ENCODE assay signal across 8 cellular contexts in the genomic region with DNA sequence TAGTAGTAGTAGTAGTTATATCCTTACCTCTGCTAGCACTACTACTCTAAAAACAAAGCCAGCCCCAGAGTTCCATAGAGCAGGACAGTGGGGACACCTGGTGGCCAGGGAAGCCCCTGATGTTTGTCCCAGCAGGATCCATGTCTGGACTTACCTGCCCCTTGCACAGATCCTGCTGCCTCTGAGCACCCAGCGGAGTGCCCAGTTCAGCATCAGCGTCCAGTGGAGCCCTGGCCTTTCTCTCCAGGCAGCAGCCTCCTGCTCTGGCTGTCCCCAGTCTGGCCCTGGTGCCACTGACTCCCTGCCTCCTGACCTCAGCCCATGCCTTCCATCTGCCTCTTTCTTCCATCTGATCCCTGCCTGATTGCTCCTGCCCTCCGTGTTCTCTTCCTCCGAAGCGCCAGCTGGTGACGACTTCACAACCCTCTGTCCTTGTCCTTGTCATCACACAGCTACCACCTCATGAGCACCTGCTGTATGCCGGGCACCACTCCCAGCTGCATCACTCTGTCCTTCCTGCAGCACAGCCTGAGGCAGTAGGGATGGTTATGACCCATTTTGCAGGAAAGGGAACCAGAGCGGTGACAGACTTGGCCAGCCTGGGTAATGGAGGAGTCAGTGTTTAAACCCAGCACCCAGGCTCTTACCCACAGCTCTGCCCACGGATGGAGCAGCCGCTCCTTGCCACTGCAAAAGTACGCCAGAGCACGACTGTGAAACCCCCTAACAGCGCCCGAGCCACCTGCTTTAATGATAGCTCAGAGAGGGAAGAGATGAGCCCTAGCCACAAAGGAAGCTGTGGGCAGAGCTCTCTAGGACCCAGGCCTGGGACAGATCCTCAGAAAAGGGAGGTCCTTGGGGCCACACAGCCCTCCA. TPM values are rescaled to one million over a fixed set of nuclear protein-coding genes. Genes with fewer than 3 reads are reported as not detected.
DNase-seq lines count a peak whose midpoint lies in the region; ATAC-seq and TF ChIP-seq lines count a peak whose summit lies in the region.

No MANE protein-coding gene starts in this region.

- H3K27ac Mint-ChIP-seq in T-cell = no peak overlapping the region

- in situ Hi-C loops in astrocyte of the cerebellum (cut with HindIII; ENCODE audit: low sequenced_read_pairs) = no loop called here

- peaks cover 4 to 6% of the 10 kb centered on the region in 2 donors for H3K27me3 Mint-ChIP-seq in T-cell

- H3K9me3 Mint-ChIP-seq in T-cell = no peaks in the 10 kb centered on the region

- peak; percentile 63 for DNase-seq in DMS53 treated with DMSO at 0.1 percent for 48 hours (lab: John Stamatoyannopoulos, UW; ENCODE audit: unreplicated experiment)
- DNase-seq in NAMALWA (ENCODE audit: low spot score) = peak; percentile 55
- DNase-seq in T-cell = peak in 32 of 34 experiments; percentile 31 to 75 (median 56)
- peak; percentile 36 for DNase-seq in astrocyte of the cerebellum (ENCODE audit: low read depth)
- peak; percentile 53 for DNase-seq in inferior parietal cortex (ENCODE audit: extremely low spot score)
- peak; percentile 45 to 51 for DNase-seq in stimulated activated CD4-positive, alpha-beta T cell treated with anti-CD3 and anti-CD28 coated beads, Interleukin-2, amount 100 ng/mL, for 48 hours

- POLR2A ChIA-PET in T-cell (lab: Charles Lee) = no interaction called here

- H3K4me1 Mint-ChIP-seq in T-cell = peaks cover 7 to 9% (median 9%) of the 10 kb centered on the region in 3 donors

- CTCF ChIA-PET in T-cell (lab: Charles Lee) = interaction anchor here in 1 of 2 donors (0.6 to 1.2 kb wide), 2 partner anchors 43 to 1740 kb away, joined by 3 to 4 read pairs; no protein-coding TSS in a partner anchor

- ATAC-seq in T-cell (replicated peaks in 1 of 4) = peak; percentile 70 to 79 (median 76)
- no peak for ATAC-seq in HG03521 (IDR thresholded peaks at IDR 0.05; ENCODE audit: unreplicated experiment)
- no peak for ATAC-seq in HG02852 (IDR thresholded peaks at IDR 0.05; ENCODE audit: unreplicated experiment)

- no peak overlapping the region for H3K4me3 ChIP-seq in astrocyte of the cerebellum (ENCODE audit: low read depth, low read length)

- TF ChIP-seq CTCF in astrocyte of the cerebellum (IDR thresholded peaks at IDR 0.05; ENCODE audit: low read depth, low read length, missing control alignments) = peak; percentile 62

- no peak overlapping the region for H3K4me3 Mint-ChIP-seq in T-cell

- no peaks in the 10 kb centered on the region for H3K36me3 Mint-ChIP-seq in T-cell

RNA-seq across cellular contexts. Expression of gene SARDH, which starts 11.5 kb away (rescaled TPM):
- 10 to 100 TPM in 4 of 5 donors, 1 to 10 TPM in 1; 8.8 to 34.4 (median 23.8) TPM for total RNA-seq in T-cell

Comparison
In these comparisons a context has a peak if more than half of its experiments do, and no peak if none do; other contexts are left out.
1. ATAC-seq: peak in T-cell (4 of 4); none in HG03521 (single experiment) and HG02852 (single experiment).
2. Peak in every context shown above with its lines, with median percentiles within 50 percentile points of each other: DNase-seq.